In the genomic region with DNA sequence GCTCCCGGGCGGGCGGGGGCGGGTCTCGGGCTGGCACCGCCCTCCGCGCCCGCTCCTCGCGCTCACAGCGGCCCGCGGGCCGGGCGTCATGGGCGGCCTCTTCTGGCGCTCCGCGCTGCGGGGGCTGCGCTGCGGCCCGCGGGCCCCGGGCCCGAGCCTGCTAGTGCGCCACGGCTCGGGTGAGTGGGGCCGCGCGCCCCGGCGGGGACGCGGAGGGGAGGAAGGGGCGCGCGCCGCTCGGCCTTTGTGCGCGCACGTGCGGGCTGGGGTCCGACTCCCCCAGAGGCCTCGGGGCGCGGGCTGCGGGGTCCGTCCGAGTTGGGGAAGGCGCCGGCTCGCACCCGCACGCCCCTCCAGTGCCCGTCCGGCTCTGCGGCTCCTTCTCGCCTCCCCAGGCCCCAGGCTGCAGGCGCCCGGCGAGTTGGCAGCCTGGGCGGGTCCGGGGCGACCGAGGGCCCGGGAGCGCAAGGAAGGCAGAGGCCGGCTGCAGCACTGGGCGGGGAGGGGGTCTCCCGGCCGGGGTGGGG, we compare ENCODE assay signal across 8 cellular contexts. TPM values are rescaled to one million over a fixed set of nuclear protein-coding genes. Genes with fewer than 3 reads are reported as not detected.
DNase-seq lines count a peak whose midpoint lies in the region; ATAC-seq and TF ChIP-seq lines count a peak whose summit lies in the region.

A gene (plus strand): TSS at position 65 of the 527 bp plus-strand sequence. CDS start 24 bp downstream, at position 89.

- peaks cover 22 to 39% (median 23%) of the 10 kb centered on the region in 3 donors for H3K4me1 Mint-ChIP-seq in CD8-positive, alpha-beta memory T cell
- peaks cover 22 to 24% of the 10 kb centered on the region in 2 experiments for H3K4me1 Mint-ChIP-seq in H9
- H3K4me1 Mint-ChIP-seq in activated CD4-positive, alpha-beta memory T cell treated with anti-CD3 and anti-CD28 coated beads, Interleukin-2, amount 10 ng/mL, durations not matched to agents 7 days and 5 days: peaks cover 37% of the 10 kb centered on the region

- POLR2A ChIA-PET in CD8-positive, alpha-beta memory T cell (lab: Charles Lee): interaction anchor here (1.2 kb wide), 1 partner anchor 15 kb away, joined by 4 read pairs; no protein-coding TSS in a partner anchor
- POLR2A ChIA-PET in activated CD4-positive, alpha-beta memory T cell treated with anti-CD3 and anti-CD28 coated beads, Interleukin-2, amount 10 ng/mL, durations not matched to agents 7 days and 5 days (lab: Charles Lee): no interaction called here

- H2AK5ac ChIP-seq in H9 (ENCODE audit: insufficient read length, low read length): no peak within 1 kb of the TSS

- H3K4me1 ChIP-seq in CD8-positive, alpha-beta memory T cell (ENCODE audit: insufficient read depth, low read length): peaks cover 19% of the 10 kb centered on the region
- peaks cover 2% of the 10 kb centered on the region; the same call in 1 of the 2 replicates for H3K4me1 ChIP-seq in H9 (ENCODE audit: insufficient read depth, low read length)

- H3K18ac ChIP-seq in H9 (ENCODE audit: insufficient read length, low read depth, low read length): peak within 1 kb of the TSS; percentile 11

- H3K23ac ChIP-seq in H9 (ENCODE audit: insufficient read length, low read depth, low read length): no peak within 1 kb of the TSS

- H3K56ac ChIP-seq in H9 (ENCODE audit: insufficient read length, low read depth, low read length): no peak within 1 kb of the TSS

- H3K4ac ChIP-seq in H9 (ENCODE audit: low read depth, low read length): no peak within 1 kb of the TSS

- no peak for ATAC-seq in HG03571 (IDR thresholded peaks at IDR 0.05; ENCODE audit: unreplicated experiment)

- no peaks in the 10 kb centered on the region for H3K27me3 ChIP-seq in CD8-positive, alpha-beta memory T cell (ENCODE audit: insufficient read depth, low read length, poor library complexity, severe bottlenecking)
- H3K27me3 ChIP-seq in H9 (ENCODE audit: insufficient read depth, low read length) (no peaks in the 10 kb centered on the region), neural cell (ENCODE audit: insufficient read depth, low read depth, low read length) (no peaks in the 10 kb centered on the region)

- no peak within 1 kb of the TSS for H4K91ac ChIP-seq in H9 (ENCODE audit: insufficient read length, low read depth, low read length)

- no CpG with 5 or more reads among the region's 75 CpGs for WGBS in H9 (ENCODE audit: extremely low coverage, insufficient read length, low lambda C conversion rate)

- H3K79me2 ChIP-seq in H9 (ENCODE audit: insufficient read depth, low read length) (no peaks in the 10 kb centered on the region), neural cell (replicated peaks; ENCODE audit: insufficient read depth, low read length) (no peaks in the 10 kb centered on the region)

- no peak within 1 kb of the TSS for H4K5ac ChIP-seq in H9 (ENCODE audit: insufficient read length, low read depth, low read length)

- TF ChIP-seq CTCF in H9 (conservative IDR thresholded peaks at IDR 0.05): no peak
- TF ChIP-seq CTCF in fibroblast of mammary gland (conservative IDR thresholded peaks at IDR 0.05; ENCODE audit: control insufficient read depth, insufficient read depth, low read depth, low read length): no peak
- no peak for TF ChIP-seq CTCF in neural cell (IDR thresholded peaks at IDR 0.05; ENCODE audit: poor library complexity, severe bottlenecking)

- no peaks in the 10 kb centered on the region for H3K79me1 ChIP-seq in H9 (ENCODE audit: insufficient read depth, low read depth, low read length, poor library complexity, severe bottlenecking)

- peaks cover 0 to 2% (median 0%) of the 10 kb centered on the region in 3 donors for H3K36me3 Mint-ChIP-seq in CD8-positive, alpha-beta memory T cell
- peaks cover 18 to 30% (median 29%) of the 10 kb centered on the region in 3 experiments for H3K36me3 Mint-ChIP-seq in H9 (ENCODE audit: insufficient read depth in 1 of 3, low read depth in 3 of 3)
- H3K36me3 Mint-ChIP-seq in activated CD4-positive, alpha-beta memory T cell treated with anti-CD3 and anti-CD28 coated beads, Interleukin-2, amount 10 ng/mL, durations not matched to agents 7 days and 5 days (ENCODE audit: low read depth): no peaks in the 10 kb centered on the region

- no peak for TF ChIP-seq RAD21 in neural cell (conservative IDR thresholded peaks at IDR 0.05)

- H3K14ac ChIP-seq in H9 (ENCODE audit: insufficient read depth, low read length): peak within 1 kb of the TSS; percentile 80

- H4K8ac ChIP-seq in H9 (replicated peaks; ENCODE audit: insufficient read length, low read depth, low read length): no peak within 1 kb of the TSS

- H3K4me2 ChIP-seq in H9 (ENCODE audit: insufficient read depth, insufficient read length, low read length) (peak within 1 kb of the TSS; percentile 36), neural cell (ENCODE audit: low read length) (no peak within 1 kb of the TSS)

- no peak within 1 kb of the TSS for H3T11ph ChIP-seq in H9 (ENCODE audit: low read length)

- no peaks in the 10 kb centered on the region for H3K23me2 ChIP-seq in H9 (ENCODE audit: insufficient read length, low read depth, low read length, poor library complexity, severe bottlenecking)

- H3K27me3 Mint-ChIP-seq in CD8-positive, alpha-beta memory T cell: peaks cover 3 to 6% of the 10 kb centered on the region in 2 donors
- H3K27me3 Mint-ChIP-seq in H9 (ENCODE audit: low read depth): no peaks in the 10 kb centered on the region
- peaks cover 11% of the 10 kb centered on the region for H3K27me3 Mint-ChIP-seq in activated CD4-positive, alpha-beta memory T cell treated with anti-CD3 and anti-CD28 coated beads, Interleukin-2, amount 10 ng/mL, durations not matched to agents 7 days and 5 days

- peaks cover 0 to under 1% (median 0%) of the 10 kb centered on the region in 5 donors for H3K9me3 Mint-ChIP-seq in CD8-positive, alpha-beta memory T cell
- peaks cover 2 to 9% of the 10 kb centered on the region in 2 experiments for H3K9me3 Mint-ChIP-seq in H9
- H3K9me3 Mint-ChIP-seq in activated CD4-positive, alpha-beta memory T cell treated with anti-CD3 and anti-CD28 coated beads, Interleukin-2, amount 10 ng/mL, durations not matched to agents 7 days and 5 days: no peaks in the 10 kb centered on the region

- H3K27ac Mint-ChIP-seq in CD8-positive, alpha-beta memory T cell: peak within 1 kb of the TSS; percentile 70 to 97 (median 88)
- peak within 1 kb of the TSS; percentile 96 to 97 (median 97) for H3K27ac Mint-ChIP-seq in H9
- no peak within 1 kb of the TSS for H3K27ac Mint-ChIP-seq in activated CD4-positive, alpha-beta memory T cell treated with anti-CD3 and anti-CD28 coated beads, Interleukin-2, amount 10 ng/mL, durations not matched to agents 7 days and 5 days

- CTCF ChIA-PET in CD8-positive, alpha-beta memory T cell (lab: Charles Lee): no interaction called here
- CTCF ChIA-PET in activated CD4-positive, alpha-beta memory T cell treated with anti-CD3 and anti-CD28 coated beads, Interleukin-2, amount 10 ng/mL, durations not matched to agents 7 days and 5 days (lab: Charles Lee): no interaction called here

- no peak for TF ChIP-seq EP300 in neural cell (conservative IDR thresholded peaks at IDR 0.05; ENCODE audit: poor library complexity, severe bottlenecking)

- H2AFZ ChIP-seq in H9 (ENCODE audit: low read length) (no peak within 1 kb of the TSS), neural cell (ENCODE audit: low read depth, low read length) (no peak within 1 kb of the TSS)

- no peak within 1 kb of the TSS for H2BK12ac ChIP-seq in H9 (ENCODE audit: insufficient read length, low read depth, low read length)

- peak within 1 kb of the TSS; percentile 85 to 95 (median 88) for H3K4me3 Mint-ChIP-seq in CD8-positive, alpha-beta memory T cell
- H3K4me3 Mint-ChIP-seq in H9: peak within 1 kb of the TSS; percentile 80 to 94
- H3K4me3 Mint-ChIP-seq in activated CD4-positive, alpha-beta memory T cell treated with anti-CD3 and anti-CD28 coated beads, Interleukin-2, amount 10 ng/mL, durations not matched to agents 7 days and 5 days: peak within 1 kb of the TSS; percentile 76

- DNase-seq in CD8-positive, alpha-beta memory T cell: peak in 1 of 5 donors; percentile 32
- peak; percentile 66 for DNase-seq in H9
- peak; percentile 45 for DNase-seq in activated CD4-positive, alpha-beta memory T cell treated with anti-CD3 and anti-CD28 coated beads, Interleukin-2, amount 10 ng/mL, durations not matched to agents 7 days and 5 days
- no peak for DNase-seq in fibroblast of mammary gland (ENCODE audit: low read depth)
- no peak for DNase-seq in NCI-H774 (lab: John Stamatoyannopoulos, UW)
- DNase-seq in MV-4-11 (lab: John Stamatoyannopoulos, UW): no peak

- no peaks in the 10 kb centered on the region for H3F3A ChIP-seq in neural cell (ENCODE audit: insufficient read depth, low read length, poor library complexity, severe bottlenecking)

- H2BK15ac ChIP-seq in H9 (ENCODE audit: low read depth, low read length): no peak within 1 kb of the TSS

- H3K27ac ChIP-seq in CD8-positive, alpha-beta memory T cell (ENCODE audit: low read depth, low read length): peak within 1 kb of the TSS; percentile 70
- H3K27ac ChIP-seq in H9 (ENCODE audit: insufficient read length, low read depth, low read length): no peak within 1 kb of the TSS
- peak within 1 kb of the TSS; percentile 36 for H3K27ac ChIP-seq in neural cell (ENCODE audit: low read length)

- no peak within 1 kb of the TSS for H2BK5ac ChIP-seq in H9 (ENCODE audit: insufficient read length, low read length)

- H3K9me2 ChIP-seq in neural cell (ENCODE audit: insufficient read depth, low read length): no peaks in the 10 kb centered on the region

- no peaks in the 10 kb centered on the region for H3K9me3 ChIP-seq in CD8-positive, alpha-beta memory T cell (ENCODE audit: low read length)
- H3K9me3 ChIP-seq in H9 (ENCODE audit: control insufficient read depth, low read depth, low read length) (no peaks in the 10 kb centered on the region), neural cell (ENCODE audit: low read length) (no peaks in the 10 kb centered on the region)

- H2BK120ac ChIP-seq in H9 (ENCODE audit: low read depth, low read length, poor library complexity, severe bottlenecking): no peak within 1 kb of the TSS

- H4K20me1 ChIP-seq in H9 (ENCODE audit: control insufficient read depth, insufficient read depth, insufficient read length): peaks cover 2% of the 10 kb centered on the region
- H4K20me1 ChIP-seq in neural cell (ENCODE audit: insufficient read depth): no peaks in the 10 kb centered on the region

- H3K4me3 ChIP-seq in CD8-positive, alpha-beta memory T cell (ENCODE audit: low read length): peak within 1 kb of the TSS; percentile 39
- H3K4me3 ChIP-seq in fibroblast of mammary gland (ENCODE audit: control insufficient read depth, low read depth, low read length) (peak within 1 kb of the TSS; percentile 51), neural cell (ENCODE audit: low read length) (peak within 1 kb of the TSS; percentile 62)

- no peaks in the 10 kb centered on the region for H3K36me3 ChIP-seq in CD8-positive, alpha-beta memory T cell (ENCODE audit: insufficient read depth, low read length)
- no peaks in the 10 kb centered on the region for H3K36me3 ChIP-seq in neural cell (ENCODE audit: insufficient read depth, low read length)

- no peak within 1 kb of the TSS for H2BK20ac ChIP-seq in H9 (ENCODE audit: low read depth, low read length, poor library complexity, severe bottlenecking)

- no peak within 1 kb of the TSS for H3K9ac ChIP-seq in H9 (ENCODE audit: extremely low read depth, insufficient read length, low read length)
- H3K9ac ChIP-seq in neural cell (ENCODE audit: low read length): peak within 1 kb of the TSS; percentile 65

RNA-seq across cellular contexts. Expression of the gene that starts here (rescaled TPM):
- total RNA-seq in CD8-positive, alpha-beta memory T cell: 10 to 100 TPM; 14.1 to 15.4 TPM
- 49.9 TPM for polyA plus RNA-seq in CD8-positive, alpha-beta memory T cell
- 319 and 320 TPM in 2 replicates for total RNA-seq in H9 (2021)
- total RNA-seq in activated CD4-positive, alpha-beta memory T cell treated with anti-CD3 and anti-CD28 coated beads, Interleukin-2, amount 10 ng/mL, durations not matched to agents 7 days and 5 days: 10 to 100 TPM; 33.9 to 34.0 TPM
- 63.4 and 65.2 TPM in 2 replicates for polyA plus RNA-seq in neural cell
- polyA minus RNA-seq in neural cell: 17.9 and 19.7 TPM in 2 replicates

Comparison
In these comparisons a context has a peak if more than half of its experiments do, and no peak if none do; other contexts are left out.
1. DNase-seq: peak in H9 (single experiment) and activated CD4-positive, alpha-beta memory T cell treated with anti-CD3 and anti-CD28 coated beads, Interleukin-2, amount 10 ng/mL, durations not matched to agents 7 days and 5 days (single experiment); none in fibroblast of mammary gland (single experiment), NCI-H774 (single experiment) and MV-4-11 (single experiment).
2. Peak in every context shown above with its lines, with median percentiles within 50 percentile points of each other: H3K4me3 ChIP-seq and H3K4me3 Mint-ChIP-seq.